ENCODE assay signal across 26 cellular contexts in the genomic region with DNA sequence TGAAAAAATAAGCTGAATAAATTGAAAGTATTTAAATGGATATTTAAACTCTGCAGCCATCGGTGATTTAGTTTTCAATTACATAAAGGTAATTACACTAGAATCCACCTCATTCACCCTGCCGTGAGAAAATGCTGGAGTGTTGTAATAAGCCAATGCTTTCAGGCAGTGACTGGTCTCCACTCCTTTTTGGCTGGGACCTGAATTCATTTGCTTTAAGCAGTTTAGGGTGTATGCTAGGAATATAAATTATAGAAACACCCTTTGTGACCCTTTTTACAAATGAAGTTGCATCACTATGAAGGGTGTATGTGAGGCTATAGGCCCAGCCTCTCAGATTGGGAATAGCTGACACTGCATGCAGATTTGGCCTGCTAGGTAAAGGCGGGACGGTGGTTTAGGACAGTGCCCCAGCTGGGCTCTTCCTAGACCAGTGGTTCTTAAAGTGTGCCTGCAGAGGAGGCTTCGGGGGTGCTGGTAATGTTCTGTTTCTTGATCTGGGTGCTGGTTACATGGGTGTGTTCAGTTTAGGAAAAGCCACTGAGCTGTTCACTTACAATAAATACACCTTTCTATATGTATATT. TPM values are rescaled to one million over a fixed set of nuclear protein-coding genes. Genes with fewer than 3 reads are reported as not detected.
A peak's percentile ranks its signal among the peaks of the same experiment; 100 is the strongest.
DNase-seq lines count a peak whose midpoint lies in the region; ATAC-seq and TF ChIP-seq lines count a peak whose summit lies in the region.
"Had no signal": no experiment of that assay in that cellular context is flagged by ENCODE, and none has a peak within 500 bp of the region (broad histone marks: within the 10 kb centered on the region; RNA-seq: fewer than 3 reads in every experiment).

No MANE protein-coding gene starts in this region.

- no peaks in the 10 kb centered on the region for H3K9me3 ChIP-seq in endodermal cell (ENCODE audit: control insufficient read depth, low read length)
- H3K9me3 ChIP-seq: gastroesophageal sphincter, pancreas, thoracic aorta had no signal

- no peaks in the 10 kb centered on the region for H3K27me3 Mint-ChIP-seq in endodermal cell (ENCODE audit: insufficient read depth)
- H3K27me3 Mint-ChIP-seq: CD4-positive, alpha-beta memory T cell; naive thymus-derived CD8-positive, alpha-beta T cell; stimulated activated memory B cell treated with anti-CD40 and anti-IgM and Interleukin-4, amounts not matched to agents 10 μg/mL and 1 μg/mL and 100 μg/mL, for 72 hours had no signal

- peaks cover 24% of the 10 kb centered on the region for H3K4me1 ChIP-seq in KMS-11 (ENCODE audit: low read depth, poor library complexity, severe bottlenecking)
- H3K4me1 ChIP-seq in endodermal cell (ENCODE audit: control insufficient read depth, insufficient read depth, low read length) = no peaks in the 10 kb centered on the region

- intact Hi-C loops in sciatic nerve (cut with DNase I) = no loop called here

- peak overlapping the region; percentile 17; the same call in 1 of the 2 replicates for H3K4me2 ChIP-seq in KMS-11

- no peaks in the 10 kb centered on the region; the same call in 1 of the 2 replicates for H4K20me1 ChIP-seq in KMS-11 (ENCODE audit: insufficient read depth)

- peaks cover 2% of the 10 kb centered on the region for H3K36me3 Mint-ChIP-seq in endodermal cell (ENCODE audit: low read depth)
- H3K36me3 Mint-ChIP-seq: stimulated activated memory B cell treated with anti-CD40 and anti-IgM and Interleukin-4, amounts not matched to agents 10 μg/mL and 1 μg/mL and 100 μg/mL, for 72 hours had no signal

- WGBS in endodermal cell (ENCODE audit: insufficient coverage in 1 of 2, insufficient read length in 1 of 2), 2 experiments = 40 to 87% methylated on average over 1 to 5 of the region's 5 CpGs

- H3K27ac Mint-ChIP-seq in endodermal cell = no peak overlapping the region
- H3K27ac Mint-ChIP-seq: stimulated activated memory B cell treated with anti-CD40 and anti-IgM and Interleukin-4, amounts not matched to agents 10 μg/mL and 1 μg/mL and 100 μg/mL, for 72 hours; T-helper 1 cell treated with Interleukin-12 subunit alpha and Interleukin-12 subunit beta and Interleukin-4 antibody, amounts not matched to agents 30 μg/mL and 1 μg/mL, for 36 hours had no signal

- DNase-seq in NCI-H526 treated with DMSO at 0.1 percent for 48 hours (lab: John Stamatoyannopoulos, UW) (peak; percentile 63), endodermal cell (peak; percentile 61), sciatic nerve (ENCODE audit: low spot score) (no peak), GM19238 (ENCODE audit: insufficient read length, low spot score) (no peak), H4 (ENCODE audit: low spot score) (no peak), T1000 (lab: John Stamatoyannopoulos, UW) (no peak)
- DNase-seq: activated CD4-positive, alpha-beta T cell treated with anti-CD3 and anti-CD28 coated beads, Interleukin-2, amount 50 U/mL, for 1 hour; activated CD8-positive, alpha-beta memory T cell treated with anti-CD3 and anti-CD28 coated beads, Interleukin-2, amount 50 U/mL, for 4 hours; activated effector memory CD4-positive, alpha-beta T cell treated with Interleukin-2 at 50 U/mL for 16 hours; CD4-positive, alpha-beta memory T cell; dermis blood vessel endothelial cell; GDM1; Kasumi-1; kidney glomerular epithelial cell; naive thymus-derived CD8-positive, alpha-beta T cell; NCI-H1092 treated with DMSO at 0.1 percent for 48 hours; NCI-H2171; NCI-H774; pancreas; PC-3; stimulated activated CD4-positive, alpha-beta T cell treated with anti-CD3 and anti-CD28 coated beads, Interleukin-1b, Interleukin-23, amount 100 ng/mL, for 48 hours had no signal

- peaks cover 21% of the 10 kb centered on the region for H3K4me1 Mint-ChIP-seq in endodermal cell
- H3K4me1 Mint-ChIP-seq: stimulated activated memory B cell treated with anti-CD40 and anti-IgM and Interleukin-4, amounts not matched to agents 10 μg/mL and 1 μg/mL and 100 μg/mL, for 72 hours had no signal

- H3K9me3 Mint-ChIP-seq in endodermal cell = peaks cover 3% of the 10 kb centered on the region
- H3K9me3 Mint-ChIP-seq: CD4-positive, alpha-beta memory T cell; stimulated activated memory B cell treated with anti-CD40 and anti-IgM and Interleukin-4, amounts not matched to agents 10 μg/mL and 1 μg/mL and 100 μg/mL, for 72 hours had no signal

- H3K36me3 ChIP-seq in KMS-11 (ENCODE audit: insufficient read depth) (no peaks in the 10 kb centered on the region), endodermal cell (ENCODE audit: control insufficient read depth, insufficient read depth, low read length) (no peaks in the 10 kb centered on the region)
- H3K36me3 ChIP-seq: gastroesophageal sphincter, pancreas, thoracic aorta had no signal

- H3K4me3 ChIP-seq in KMS-11 (IDR thresholded peaks at IDR 0.05; ENCODE audit: insufficient read depth, low read depth, low read length) (no peak overlapping the region), endodermal cell (ENCODE audit: low read length) (no peak overlapping the region)
- H3K4me3 ChIP-seq: gastroesophageal sphincter, pancreas, thoracic aorta had no signal

- H3K9ac ChIP-seq in KMS-11 = no peak overlapping the region
- no peak overlapping the region for H3K9ac ChIP-seq in endodermal cell (ENCODE audit: extremely low read depth, low read length, poor library complexity, severe bottlenecking)

- H2AFZ ChIP-seq in KMS-11 (ENCODE audit: low read depth) = no peak overlapping the region

- H3K27me3 ChIP-seq in KMS-11 (ENCODE audit: insufficient read depth, low read depth) (no peaks in the 10 kb centered on the region), endodermal cell (ENCODE audit: control insufficient read depth, insufficient read depth, low read length, poor library complexity, severe bottlenecking) (no peaks in the 10 kb centered on the region)
- H3K27me3 ChIP-seq: gastroesophageal sphincter, pancreas had no signal

- no peak overlapping the region for H3K27ac ChIP-seq in KMS-11
- H3K27ac ChIP-seq in endodermal cell (ENCODE audit: low read depth, low read length) = no peak overlapping the region
- H3K27ac ChIP-seq: pancreas had no signal

- no peak for TF ChIP-seq CTCF in KMS-11 (conservative IDR thresholded peaks at IDR 0.05; ENCODE audit: low read depth, low read length)
- no peak for TF ChIP-seq CTCF in endodermal cell (conservative IDR thresholded peaks at IDR 0.05)

- no peak overlapping the region for H3K4me3 Mint-ChIP-seq in endodermal cell
- H3K4me3 Mint-ChIP-seq: CD4-positive, alpha-beta memory T cell; naive thymus-derived CD8-positive, alpha-beta T cell; stimulated activated memory B cell treated with anti-CD40 and anti-IgM and Interleukin-4, amounts not matched to agents 10 μg/mL and 1 μg/mL and 100 μg/mL, for 72 hours; T-helper 1 cell treated with Interleukin-12 subunit alpha and Interleukin-12 subunit beta and Interleukin-4 antibody, amounts not matched to agents 30 μg/mL and 1 μg/mL, for 36 hours had no signal

- no peaks in the 10 kb centered on the region for H3K79me2 ChIP-seq in KMS-11 (ENCODE audit: insufficient read depth, low read depth)

- ATAC-seq in sciatic nerve = peak; percentile 28
- ATAC-seq: gastroesophageal sphincter; naive thymus-derived CD8-positive, alpha-beta T cell; stimulated activated memory B cell treated with anti-CD40 and anti-IgM and Interleukin-4, amounts not matched to agents 10 μg/mL and 1 μg/mL and 100 μg/mL, for 72 hours had no signal

RNA-seq across cellular contexts. Expression of gene NFE2L2, which starts 50.9 kb away (rescaled TPM):
- total RNA-seq in endodermal cell (10 to 100 TPM; 59.0 to 59.1 TPM), sciatic nerve (149 TPM)
- polyA plus RNA-seq in endodermal cell (2013, experiment 1 of 2) = 46.2 TPM
- polyA plus RNA-seq in endodermal cell (2013, experiment 2 of 2) = 49.2 TPM
- 116 and 128 TPM in 2 replicates for total RNA-seq in H4 (2014; rRNA removed; shearing (Covaris generic))

Comparison
In these comparisons a context has a peak if more than half of its experiments do, and no peak if none do; other contexts are left out.
1. DNase-seq: peak in NCI-H526 treated with DMSO at 0.1 percent for 48 hours (single experiment) and endodermal cell (single experiment); none in sciatic nerve (single experiment), GM19238 (single experiment), H4 (single experiment) and T1000 (single experiment).